1 cellular context compared by ENCODE assay signal in genomic region chr4:56424697-56425514, GRCh38.
TF ChIP-seq lines count a peak whose summit lies in the region.

No MANE protein-coding gene starts in this region.

TF ChIP-seq in K562, 482 proteins besides CTCF, POLR2A, EP300 and RAD21:
- TF ChIP-seq RFX1 (IDR thresholded peaks at IDR 0.05) (no peak), SMC3 (conservative IDR thresholded peaks at IDR 0.05; ENCODE audit: insufficient read depth, low read depth, low read length) (peak; percentile 18; the same call in 1 of the 2 replicates), ZNF592 (IDR thresholded peaks at IDR 0.05) (no peak)
- TF ChIP-seq, protein P1, sequence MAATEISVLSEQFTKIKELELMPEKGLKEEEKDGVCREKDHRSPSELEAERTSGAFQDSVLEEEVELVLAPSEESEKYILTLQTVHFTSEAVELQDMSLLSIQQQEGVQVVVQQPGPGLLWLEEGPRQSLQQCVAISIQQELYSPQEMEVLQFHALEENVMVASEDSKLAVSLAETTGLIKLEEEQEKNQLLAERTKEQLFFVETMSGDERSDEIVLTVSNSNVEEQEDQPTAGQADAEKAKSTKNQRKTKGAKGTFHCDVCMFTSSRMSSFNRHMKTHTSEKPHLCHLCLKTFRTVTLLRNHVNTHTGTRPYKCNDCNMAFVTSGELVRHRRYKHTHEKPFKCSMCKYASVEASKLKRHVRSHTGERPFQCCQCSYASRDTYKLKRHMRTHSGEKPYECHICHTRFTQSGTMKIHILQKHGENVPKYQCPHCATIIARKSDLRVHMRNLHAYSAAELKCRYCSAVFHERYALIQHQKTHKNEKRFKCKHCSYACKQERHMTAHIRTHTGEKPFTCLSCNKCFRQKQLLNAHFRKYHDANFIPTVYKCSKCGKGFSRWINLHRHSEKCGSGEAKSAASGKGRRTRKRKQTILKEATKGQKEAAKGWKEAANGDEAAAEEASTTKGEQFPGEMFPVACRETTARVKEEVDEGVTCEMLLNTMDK (IDR thresholded peaks at IDR 0.05; ENCODE audit: borderline replicate concordance, insufficient read depth, low read depth, low read length, poor library complexity, severe bottlenecking), result peak; percentile 8
- TF ChIP-seq, protein P2, sequence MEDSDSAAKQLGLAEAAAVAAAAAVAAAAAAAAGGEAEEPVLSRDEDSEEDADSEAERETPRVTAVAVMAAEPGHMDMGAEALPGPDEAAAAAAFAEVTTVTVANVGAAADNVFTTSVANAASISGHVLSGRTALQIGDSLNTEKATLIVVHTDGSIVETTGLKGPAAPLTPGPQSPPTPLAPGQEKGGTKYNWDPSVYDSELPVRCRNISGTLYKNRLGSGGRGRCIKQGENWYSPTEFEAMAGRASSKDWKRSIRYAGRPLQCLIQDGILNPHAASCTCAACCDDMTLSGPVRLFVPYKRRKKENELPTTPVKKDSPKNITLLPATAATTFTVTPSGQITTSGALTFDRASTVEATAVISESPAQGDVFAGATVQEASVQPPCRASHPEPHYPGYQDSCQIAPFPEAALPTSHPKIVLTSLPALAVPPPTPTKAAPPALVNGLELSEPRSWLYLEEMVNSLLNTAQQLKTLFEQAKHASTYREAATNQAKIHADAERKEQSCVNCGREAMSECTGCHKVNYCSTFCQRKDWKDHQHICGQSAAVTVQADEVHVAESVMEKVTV (CRISPR knock-in tag; IDR thresholded peaks at IDR 0.05), result 0 out of 2 replicates have a peak, but pooled peaks have one; percentile 13
